In genomic region chr5:143629871-143630658, GRCh38 we compare ENCODE assay signal across 11 cellular contexts.
DNase-seq lines count a peak whose midpoint lies in the region; FAIRE-seq and TF ChIP-seq lines count a peak whose summit lies in the region.
"Had no signal": no experiment of that assay in that cellular context is flagged by ENCODE, and none has a peak within 500 bp of the region (broad histone marks: within the 10 kb centered on the region; RNA-seq: fewer than 3 reads in every experiment).

No MANE protein-coding gene starts in this region.

- H2BK12ac ChIP-seq in trophoblast cell (ENCODE audit: low read length), result no peak overlapping the region

- POLR2A ChIA-PET in OCI-LY7 (lab: Charles Lee), result interaction anchor here (0.7 to 1.9 kb wide), 9 partner anchors 7 to 219 kb away, joined by 3 to 16 read pairs (median 3); no protein-coding TSS in a partner anchor

- peak overlapping the region; percentile 20; the same call in 1 of the 2 replicates for H2AFZ ChIP-seq in OCI-LY7 (ENCODE audit: low read length)
- no peak overlapping the region for H2AFZ ChIP-seq in trophoblast cell (ENCODE audit: insufficient read depth, low read length, poor library complexity)

- no CpG with 5 or more reads among the region's 9 CpGs for WGBS in trophoblast cell (ENCODE audit: extremely low coverage, insufficient coverage, insufficient read length)

- H3K9ac ChIP-seq in trophoblast cell (ENCODE audit: low read length), result no peak overlapping the region

- no peak overlapping the region for H3K23ac ChIP-seq in trophoblast cell (ENCODE audit: low read length)

- no peaks in the 10 kb centered on the region for H3K4me1 ChIP-seq in OCI-LY7 (ENCODE audit: insufficient read depth, low read length, poor library complexity, severe bottlenecking)
- peaks cover 0 to 1% of the 10 kb centered on the region in 2 experiments for H3K4me1 ChIP-seq in trophoblast cell (ENCODE audit: control insufficient read depth in 1 of 2, insufficient read depth in 2 of 2, low read length in 2 of 2)

- H2AK5ac ChIP-seq in trophoblast cell (ENCODE audit: low read length), result no peak overlapping the region

- H3K9me2 ChIP-seq in OCI-LY7 (ENCODE audit: insufficient read depth, low read length), result no peaks in the 10 kb centered on the region

- no peak overlapping the region for H4K12ac ChIP-seq in trophoblast cell (ENCODE audit: low read depth, low read length)

- H3K79me1 ChIP-seq in trophoblast cell (ENCODE audit: low read length), result no peaks in the 10 kb centered on the region

- TF ChIP-seq CTCF in OCI-LY7 (conservative IDR thresholded peaks at IDR 0.05; ENCODE audit: low read length) (no peak), epithelial cell of proximal tubule (conservative IDR thresholded peaks at IDR 0.05; ENCODE audit: low read depth, low read length) (no peak), coronary artery (IDR thresholded peaks at IDR 0.05) (no peak)

- H3K9me3 ChIP-seq in OCI-LY7 (ENCODE audit: low read length) (no peaks in the 10 kb centered on the region), trophoblast cell (ENCODE audit: insufficient read depth, low read depth, low read length) (no peaks in the 10 kb centered on the region)
- H3K9me3 ChIP-seq: mucosa of descending colon had no signal

- BruUV-seq in OCI-LY7 (replicated peaks; lab: Mats Ljungman, UMichigan), result no TSS peak

- no peaks in the 10 kb centered on the region for H3K36me3 ChIP-seq in OCI-LY7 (ENCODE audit: insufficient read depth, low read length)
- no peaks in the 10 kb centered on the region for H3K36me3 ChIP-seq in trophoblast cell (ENCODE audit: control insufficient read depth in 1 of 2, insufficient read depth in 2 of 2, low read length in 2 of 2)
- H3K36me3 ChIP-seq: WERI-Rb-1 had no signal

- H2BK120ac ChIP-seq in trophoblast cell (ENCODE audit: insufficient read depth, low read length, poor library complexity), result no peak overlapping the region

- H3K79me2 ChIP-seq in OCI-LY7 (ENCODE audit: insufficient read depth, low read depth, low read length), result no peaks in the 10 kb centered on the region
- no peaks in the 10 kb centered on the region for H3K79me2 ChIP-seq in trophoblast cell (ENCODE audit: control insufficient read depth, insufficient read depth, low read length, poor library complexity)

- H2BK5ac ChIP-seq in trophoblast cell (ENCODE audit: low read depth, low read length, poor library complexity), result no peak overlapping the region

- intact Hi-C loops in OCI-LY7 (cut with micrococcal nuclease; ENCODE audit: unreplicated experiment), result no loop called here

- H3K27me3 ChIP-seq in trophoblast cell (ENCODE audit: insufficient read depth, low read length), result no peaks in the 10 kb centered on the region

- CTCF ChIA-PET in OCI-LY7 (lab: Charles Lee; ENCODE audit: unreplicated experiment), result no interaction called here

- H4K91ac ChIP-seq in trophoblast cell (ENCODE audit: low read depth, low read length), result no peak overlapping the region

- peak; percentile 5 for FAIRE-seq in GM18507 (lab: Jason Lieb, UNC)

- no peak overlapping the region for H4K8ac ChIP-seq in trophoblast cell (ENCODE audit: low read depth, low read length)

- H3K4me3 ChIP-seq in OCI-LY7 (ENCODE audit: low read depth, low read length, poor library complexity, severe bottlenecking) (no peak overlapping the region), epithelial cell of proximal tubule (ENCODE audit: low read depth, low read length) (no peak overlapping the region), trophoblast cell (ENCODE audit: low read depth, low read length) (no peak overlapping the region), coronary artery (no peak overlapping the region)
- H3K4me3 ChIP-seq: mucosa of descending colon had no signal

- no peak overlapping the region for H3K4ac ChIP-seq in trophoblast cell (ENCODE audit: low read depth, low read length)

- DNase-seq in GM18507 (ENCODE audit: extremely low spot score, insufficient read length, low read depth), result no peak
- DNase-seq in OCI-LY7 (ENCODE audit: low spot score), result no peak
- DNase-seq in epithelial cell of proximal tubule (ENCODE audit: low read depth), result peak; percentile 52
- peak; percentile 24 to 90 for DNase-seq in trophoblast cell
- no peak for DNase-seq in NCI-H187 (lab: John Stamatoyannopoulos, UW)
- DNase-seq in stimulated activated naive CD4-positive, alpha-beta T cell treated with Interleukin-2 at 50 U/mL for 16 hours (lab: John Stamatoyannopoulos, UW), result no peak
- DNase-seq in coronary artery (ENCODE audit: low spot score), result no peak
- DNase-seq: cerebellar nuclear complex, mucosa of descending colon, NCI-H2029 treated with DMSO at 0.1 percent for 48 hours, WERI-Rb-1 had no signal

- H3K14ac ChIP-seq in trophoblast cell (ENCODE audit: low read length), result no peak overlapping the region

- H3K27ac ChIP-seq in OCI-LY7 (ENCODE audit: low read depth, low read length, poor library complexity, severe bottlenecking) (no peak overlapping the region), trophoblast cell (ENCODE audit: low read depth, low read length) (no peak overlapping the region), coronary artery (no peak overlapping the region)
- H3K27ac ChIP-seq: WERI-Rb-1 had no signal

- H3K4me2 ChIP-seq in OCI-LY7 (ENCODE audit: low read length), result no peak overlapping the region
- no peak overlapping the region for H3K4me2 ChIP-seq in trophoblast cell (ENCODE audit: low read length)

- H3K18ac ChIP-seq in trophoblast cell (ENCODE audit: low read length), result no peak overlapping the region

- H4K20me1 ChIP-seq in OCI-LY7 (ENCODE audit: insufficient read depth, low read length), result no peaks in the 10 kb centered on the region

Comparison
In these comparisons a context has a peak if more than half of its experiments do, and no peak if none do; other contexts are left out.
1. DNase-seq: peak in epithelial cell of proximal tubule (single experiment) and trophoblast cell (2 of 2); none in GM18507 (single experiment), OCI-LY7 (single experiment), NCI-H187 (0 of 2), stimulated activated naive CD4-positive, alpha-beta T cell treated with Interleukin-2 at 50 U/mL for 16 hours (single experiment) and coronary artery (single experiment).